ENCODE assay signal across 1 cellular context in genomic region chr15:59339252-59339672, GRCh38.
TF ChIP-seq lines count a peak whose summit lies in the region.

No MANE protein-coding gene starts in this region.

TF ChIP-seq in HepG2, 621 proteins besides CTCF, POLR2A, EP300 and RAD21 (continued from another document and continues in another):
- TF ChIP-seq CSRNP1 (CRISPR knock-in tag; IDR thresholded peaks at IDR 0.05) (no peak), NCOA5 (CRISPR knock-in tag; IDR thresholded peaks at IDR 0.05) (no peak), MED8 (CRISPR knock-in tag; IDR thresholded peaks at IDR 0.05; ENCODE audit: insufficient replicate concordance) (no peak), ZNF138 (CRISPR knock-in tag; IDR thresholded peaks at IDR 0.05; ENCODE audit: low read depth) (no peak), ZNF720 (CRISPR knock-in tag; IDR thresholded peaks at IDR 0.05) (no peak), ZNF10 (CRISPR knock-in tag; IDR thresholded peaks at IDR 0.05; ENCODE audit: borderline replicate concordance, low read depth) (no peak), ARNTL (CRISPR knock-in tag; IDR thresholded peaks at IDR 0.05) (no peak), NCOA1 (CRISPR knock-in tag; IDR thresholded peaks at IDR 0.05) (no peak), RXRB (CRISPR knock-in tag; IDR thresholded peaks at IDR 0.05; ENCODE audit: borderline replicate concordance) (peak; percentile 62; the same call in 1 of the 2 replicates), SNAI1 (CRISPR knock-in tag; IDR thresholded peaks at IDR 0.05; ENCODE audit: borderline replicate concordance) (no peak), GATAD2A (CRISPR knock-in tag; IDR thresholded peaks at IDR 0.05) (peak; percentile 76), KLF16 (CRISPR knock-in tag; IDR thresholded peaks at IDR 0.05) (no peak), FOXK2 (IDR thresholded peaks at IDR 0.05) (no peak), MEIS2 (CRISPR knock-in tag; IDR thresholded peaks at IDR 0.05) (no peak), THAP7 (CRISPR knock-in tag; IDR thresholded peaks at IDR 0.05) (no peak), KLF6 (CRISPR knock-in tag; IDR thresholded peaks at IDR 0.05) (no peak), ZNF20 (CRISPR knock-in tag; IDR thresholded peaks at IDR 0.05) (no peak), WIZ (CRISPR knock-in tag; IDR thresholded peaks at IDR 0.05) (no peak), ZNF609 (CRISPR knock-in tag; IDR thresholded peaks at IDR 0.05; ENCODE audit: borderline replicate concordance) (peak; percentile 80), ZNF704 (CRISPR knock-in tag; IDR thresholded peaks at IDR 0.05; ENCODE audit: borderline replicate concordance) (no peak), HOXA5 (CRISPR knock-in tag; IDR thresholded peaks at IDR 0.05) (no peak), SALL2 (CRISPR knock-in tag; IDR thresholded peaks at IDR 0.05) (no peak), NKX3-1 (CRISPR knock-in tag; IDR thresholded peaks at IDR 0.05) (no peak), LRRFIP1 (CRISPR knock-in tag; conservative IDR thresholded peaks at IDR 0.05) (no peak), ZNF770 (CRISPR knock-in tag; IDR thresholded peaks at IDR 0.05) (0 out of 2 replicates have a peak, but pooled peaks have one; percentile 9), GABPB1 (CRISPR knock-in tag; IDR thresholded peaks at IDR 0.05) (no peak), FOXP1 (IDR thresholded peaks at IDR 0.05) (no peak), FOXP1 (CRISPR knock-in tag; IDR thresholded peaks at IDR 0.05) (peak; percentile 42; the same call in 1 of the 2 replicates), SNAPC5 (CRISPR knock-in tag; IDR thresholded peaks at IDR 0.05; ENCODE audit: borderline replicate concordance) (no peak), FOXP4 (CRISPR knock-in tag; IDR thresholded peaks at IDR 0.05) (0 out of 2 replicates have a peak, but pooled peaks have one; percentile 41), ZFAT (CRISPR knock-in tag; conservative IDR thresholded peaks at IDR 0.05) (no peak), ZNF512 (CRISPR knock-in tag; IDR thresholded peaks at IDR 0.05) (no peak), THAP11 (CRISPR knock-in tag; IDR thresholded peaks at IDR 0.05) (peak; percentile 58), RBAK (CRISPR knock-in tag; IDR thresholded peaks at IDR 0.05) (no peak), SP140L (CRISPR knock-in tag; IDR thresholded peaks at IDR 0.05; ENCODE audit: borderline replicate concordance) (no peak), MED1 (CRISPR knock-in tag; IDR thresholded peaks at IDR 0.05) (peak; percentile 46), FOSL2 (CRISPR knock-in tag; IDR thresholded peaks at IDR 0.05) (0 out of 2 replicates have a peak, but pooled peaks have one; percentile 26), FIP1L1 (IDR thresholded peaks at IDR 0.05; ENCODE audit: borderline replicate concordance, insufficient read depth, low read depth, low read length) (no peak), PRDM4 (CRISPR knock-in tag; IDR thresholded peaks at IDR 0.05; ENCODE audit: borderline replicate concordance) (no peak), YEATS2 (CRISPR knock-in tag; IDR thresholded peaks at IDR 0.05; ENCODE audit: borderline replicate concordance) (no peak)
